Comparison of ENCODE assay signal across 18 cellular contexts in the genomic region with DNA sequence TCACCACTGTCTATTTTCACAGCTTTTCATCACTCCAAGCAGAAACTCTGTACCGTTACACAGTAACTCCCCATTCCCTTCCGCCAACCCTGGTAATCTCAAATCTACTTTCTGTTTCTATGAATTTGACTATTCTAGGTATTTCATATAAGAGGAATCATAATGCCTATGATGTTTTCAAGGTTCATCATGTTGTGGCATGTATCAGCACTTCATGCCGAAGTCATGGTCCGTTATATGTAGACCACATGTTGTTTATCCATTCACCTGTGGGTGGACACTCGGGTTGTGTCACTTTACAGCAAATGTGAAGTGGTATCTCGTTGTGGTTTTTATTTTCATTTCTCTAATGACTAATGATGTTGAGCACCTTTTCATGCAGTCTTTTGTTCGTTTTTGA. TPM values are rescaled to one million over a fixed set of nuclear protein-coding genes. Genes with fewer than 3 reads are reported as not detected.
DNase-seq lines count a peak whose midpoint lies in the region; ATAC-seq, FAIRE-seq and TF ChIP-seq lines count a peak whose summit lies in the region.
"Had no signal": no experiment of that assay in that cellular context is flagged by ENCODE, and none has a peak within 500 bp of the region (broad histone marks: within the 10 kb centered on the region; RNA-seq: fewer than 3 reads in every experiment).

No MANE protein-coding gene starts in this region.

- CTCF ChIA-PET in activated CD8-positive, alpha-beta memory T cell treated with anti-CD3 and anti-CD28 coated beads, Interleukin-2, amount 10 ng/mL, durations not matched to agents 7 days and 5 days (lab: Charles Lee) = no interaction called here
- CTCF ChIA-PET in activated CD4-positive, alpha-beta memory T cell treated with anti-CD3 and anti-CD28 coated beads for 36 hours (lab: Charles Lee) = no interaction called here

- peak overlapping the region; percentile 69 for H3K27ac Mint-ChIP-seq in activated CD8-positive, alpha-beta memory T cell treated with anti-CD3 and anti-CD28 coated beads, Interleukin-2, amount 10 ng/mL, durations not matched to agents 7 days and 5 days
- peak overlapping the region; percentile 44 for H3K27ac Mint-ChIP-seq in activated CD4-positive, alpha-beta memory T cell treated with anti-CD3 and anti-CD28 coated beads for 36 hours
- H3K27ac Mint-ChIP-seq in endothelial cell (ENCODE audit: unreplicated experiment) = no peak overlapping the region
- H3K27ac Mint-ChIP-seq: CD8-positive, alpha-beta T cell had no signal

- no peaks in the 10 kb centered on the region for H3K27me3 Mint-ChIP-seq in activated CD8-positive, alpha-beta memory T cell treated with anti-CD3 and anti-CD28 coated beads, Interleukin-2, amount 10 ng/mL, durations not matched to agents 7 days and 5 days
- H3K27me3 Mint-ChIP-seq in activated CD4-positive, alpha-beta memory T cell treated with anti-CD3 and anti-CD28 coated beads for 36 hours = no peaks in the 10 kb centered on the region
- H3K27me3 Mint-ChIP-seq in endothelial cell (ENCODE audit: unreplicated experiment) = no peaks in the 10 kb centered on the region

- no peaks in the 10 kb centered on the region for H3K27me3 ChIP-seq in testis
- H3K27me3 ChIP-seq: BLaER1 had no signal

- H3K36me3 ChIP-seq in testis (ENCODE audit: low read depth, missing control alignments) = no peaks in the 10 kb centered on the region

- no peak for DNase-seq in activated CD8-positive, alpha-beta memory T cell treated with anti-CD3 and anti-CD28 coated beads, Interleukin-2, amount 10 ng/mL, durations not matched to agents 7 days and 5 days
- no peak for DNase-seq in activated CD8-positive, alpha-beta memory T cell treated with anti-CD3 and anti-CD28 coated beads, Interleukin-2, amount 50 U/mL, for 4 hours
- DNase-seq in GM19239 (ENCODE audit: insufficient read length, low spot score) = no peak
- peak; percentile 24 for DNase-seq in activated CD4-positive, alpha-beta memory T cell treated with anti-CD3 and anti-CD28 coated beads for 36 hours
- DNase-seq in endothelial cell (ENCODE audit: low spot score) = no peak
- no peak for DNase-seq in testis
- DNase-seq: Calu3; CD8-positive, alpha-beta T cell; H7; KBM-7; NCI-H1105; NCI-H2081; NCI-H748 treated with DMSO at 0.1 percent for 48 hours; Right ventricle myocardium superior had no signal

- no peak overlapping the region for H3K4me3 ChIP-seq in testis
- H3K4me3 ChIP-seq: BLaER1 had no signal

- peak; percentile 8 for FAIRE-seq in GM19239 (lab: Jason Lieb, UNC)
- FAIRE-seq: HepG2, RCC 7860 had no signal

- ATAC-seq in activated CD8-positive, alpha-beta memory T cell treated with anti-CD3 and anti-CD28 coated beads, Interleukin-2, amount 10 ng/mL, durations not matched to agents 7 days and 5 days = peak; percentile 67
- ATAC-seq in GM19023 (IDR thresholded peaks at IDR 0.05; ENCODE audit: unreplicated experiment) = no peak
- ATAC-seq: CD8-positive, alpha-beta T cell; HepG2 had no signal

- no peak overlapping the region for H3K4me3 Mint-ChIP-seq in activated CD8-positive, alpha-beta memory T cell treated with anti-CD3 and anti-CD28 coated beads, Interleukin-2, amount 10 ng/mL, durations not matched to agents 7 days and 5 days
- no peak overlapping the region for H3K4me3 Mint-ChIP-seq in activated CD4-positive, alpha-beta memory T cell treated with anti-CD3 and anti-CD28 coated beads for 36 hours
- H3K4me3 Mint-ChIP-seq in endothelial cell (ENCODE audit: unreplicated experiment) = peak overlapping the region; percentile 12
- H3K4me3 Mint-ChIP-seq: CD8-positive, alpha-beta T cell had no signal

- H3K4me1 Mint-ChIP-seq in activated CD8-positive, alpha-beta memory T cell treated with anti-CD3 and anti-CD28 coated beads, Interleukin-2, amount 10 ng/mL, durations not matched to agents 7 days and 5 days = peaks cover 20% of the 10 kb centered on the region
- H3K4me1 Mint-ChIP-seq in activated CD4-positive, alpha-beta memory T cell treated with anti-CD3 and anti-CD28 coated beads for 36 hours (ENCODE audit: low read depth) = peaks cover 21% of the 10 kb centered on the region
- H3K4me1 Mint-ChIP-seq in endothelial cell (ENCODE audit: unreplicated experiment) = no peaks in the 10 kb centered on the region

- POLR2A ChIA-PET in activated CD4-positive, alpha-beta memory T cell treated with anti-CD3 and anti-CD28 coated beads for 36 hours (lab: Charles Lee) = interaction anchor here (1.1 kb wide), 1 partner anchor 110 kb away, joined by 3 read pairs; the partner anchor contains the start of gene ADAM17

- TF ChIP-seq CTCF in endothelial cell (IDR thresholded peaks at IDR 0.05; ENCODE audit: unreplicated experiment) (no peak), testis (IDR thresholded peaks at IDR 0.05) (no peak)

- no peak for TF ChIP-seq POLR2A in testis (IDR thresholded peaks at IDR 0.05)

- no peaks in the 10 kb centered on the region for H3K9me3 ChIP-seq in testis
- H3K9me3 ChIP-seq: BLaER1 had no signal

- peaks cover 46% of the 10 kb centered on the region for H3K36me3 Mint-ChIP-seq in activated CD8-positive, alpha-beta memory T cell treated with anti-CD3 and anti-CD28 coated beads, Interleukin-2, amount 10 ng/mL, durations not matched to agents 7 days and 5 days
- peaks cover 51% of the 10 kb centered on the region for H3K36me3 Mint-ChIP-seq in activated CD4-positive, alpha-beta memory T cell treated with anti-CD3 and anti-CD28 coated beads for 36 hours
- peaks cover 33% of the 10 kb centered on the region for H3K36me3 Mint-ChIP-seq in endothelial cell (ENCODE audit: low read depth, unreplicated experiment)

- H3K27ac ChIP-seq in testis = no peak overlapping the region
- H3K27ac ChIP-seq: BLaER1 had no signal

- H3K4me1 ChIP-seq in testis = no peaks in the 10 kb centered on the region
- H3K4me1 ChIP-seq: BLaER1 had no signal

- H3K9me3 Mint-ChIP-seq in activated CD8-positive, alpha-beta memory T cell treated with anti-CD3 and anti-CD28 coated beads, Interleukin-2, amount 10 ng/mL, durations not matched to agents 7 days and 5 days (ENCODE audit: low read depth) = no peaks in the 10 kb centered on the region
- H3K9me3 Mint-ChIP-seq in activated CD4-positive, alpha-beta memory T cell treated with anti-CD3 and anti-CD28 coated beads for 36 hours = no peaks in the 10 kb centered on the region
- no peaks in the 10 kb centered on the region for H3K9me3 Mint-ChIP-seq in endothelial cell (ENCODE audit: unreplicated experiment)
- H3K9me3 Mint-ChIP-seq: CD8-positive, alpha-beta T cell had no signal

- intact Hi-C loops in activated CD4-positive, alpha-beta memory T cell treated with anti-CD3 and anti-CD28 coated beads for 36 hours (cut with micrococcal nuclease) = no loop called here
- intact Hi-C loops in testis (cut with DNase I; ENCODE audit: low total_unique reads) = no loop called here

- 89 to 98% methylated on average over 7 of the region's 7 CpGs for WGBS in testis, 2 donors

RNA-seq across cellular contexts. Expression of gene CPSF3, which starts 21.6 kb away (rescaled TPM):
- 10 to 100 TPM; 57.9 to 64.6 TPM for total RNA-seq in activated CD8-positive, alpha-beta memory T cell treated with anti-CD3 and anti-CD28 coated beads, Interleukin-2, amount 10 ng/mL, durations not matched to agents 7 days and 5 days
- 10 to 100 TPM; 77.5 to 78.1 TPM for total RNA-seq in activated CD4-positive, alpha-beta memory T cell treated with anti-CD3 and anti-CD28 coated beads for 36 hours
- total RNA-seq in endothelial cell (ENCODE audit: unreplicated experiment) (55.2 TPM), testis (10 to 100 TPM; 54.4 to 72.3 TPM)
- 112 TPM for polyA plus RNA-seq in testis (ENCODE audit: insufficient read depth, low read depth, low replicate concordance)

RNA-seq across cellular contexts. Expression of gene ITGB1BP1, which starts 21.8 kb away (rescaled TPM):
- 100 to 1,000 TPM; 137 to 164 TPM for total RNA-seq in activated CD8-positive, alpha-beta memory T cell treated with anti-CD3 and anti-CD28 coated beads, Interleukin-2, amount 10 ng/mL, durations not matched to agents 7 days and 5 days
- 100 to 1,000 TPM; 136 to 142 TPM for total RNA-seq in activated CD4-positive, alpha-beta memory T cell treated with anti-CD3 and anti-CD28 coated beads for 36 hours
- 97.3 TPM for total RNA-seq in endothelial cell (ENCODE audit: unreplicated experiment)
- 10 to 100 TPM; 31.3 to 38.1 TPM for total RNA-seq in testis
- 45.6 TPM for polyA plus RNA-seq in testis (ENCODE audit: insufficient read depth, low read depth, low replicate concordance)

RNA-seq across cellular contexts. Expression of gene IAH1, which starts 29.3 kb away (rescaled TPM):
- total RNA-seq in activated CD8-positive, alpha-beta memory T cell treated with anti-CD3 and anti-CD28 coated beads, Interleukin-2, amount 10 ng/mL, durations not matched to agents 7 days and 5 days = 10 to 100 TPM; 71.3 to 72.1 TPM
- total RNA-seq in activated CD4-positive, alpha-beta memory T cell treated with anti-CD3 and anti-CD28 coated beads for 36 hours = 10 to 100 TPM; 83.3 to 87.1 TPM
- total RNA-seq in endothelial cell (ENCODE audit: unreplicated experiment) (37.5 TPM), testis (10 to 100 TPM; 76.3 to 86.0 TPM)
- 208 TPM for polyA plus RNA-seq in testis (ENCODE audit: insufficient read depth, low read depth, low replicate concordance)
